In genomic region chr10:16987129-16987670, GRCh38 we compare ENCODE assay signal across 11 cellular contexts.
DNase-seq lines count a peak whose midpoint lies in the region; ATAC-seq and TF ChIP-seq lines count a peak whose summit lies in the region.
"Had no signal": no experiment of that assay in that cellular context is flagged by ENCODE, and none has a peak within 500 bp of the region (broad histone marks: within the 10 kb centered on the region; RNA-seq: fewer than 3 reads in every experiment).

No MANE protein-coding gene starts in this region.

- H3K36me3 ChIP-seq in gastroesophageal sphincter: no peaks in the 10 kb centered on the region
- H3K36me3 ChIP-seq in rectal smooth muscle tissue (ENCODE audit: control insufficient read depth, insufficient read depth, low read length): no peaks in the 10 kb centered on the region

- no peaks in the 10 kb centered on the region for H3K9me3 ChIP-seq in gastroesophageal sphincter

- H3K27me3 ChIP-seq in gastroesophageal sphincter (no peaks in the 10 kb centered on the region), rectal smooth muscle tissue (ENCODE audit: control insufficient read depth, insufficient read depth, low read length) (no peaks in the 10 kb centered on the region)

- ATAC-seq in gastroesophageal sphincter: peak; percentile 46
- no peak for ATAC-seq in GM18502 (IDR thresholded peaks at IDR 0.05; ENCODE audit: poor library complexity, unreplicated experiment)
- ATAC-seq: naive thymus-derived CD4-positive, alpha-beta T cell had no signal

- H3K4me1 ChIP-seq in gastroesophageal sphincter: peaks cover 0 to 11% (median 4%) of the 10 kb centered on the region in 3 donors
- no peaks in the 10 kb centered on the region for H3K4me1 ChIP-seq in rectal smooth muscle tissue (ENCODE audit: control insufficient read depth, insufficient read depth, low read length)

- TF ChIP-seq POLR2A in gastroesophageal sphincter (IDR thresholded peaks at IDR 0.05) (no peak), lower leg skin (IDR thresholded peaks at IDR 0.05) (no peak)

- H3K27ac ChIP-seq in gastroesophageal sphincter (peak overlapping the region; percentile 36 to 62 (median 50)), rectal smooth muscle tissue (ENCODE audit: low read depth, low read length) (peak overlapping the region; percentile 60)

- intact Hi-C loops in lower leg skin (cut with DNase I; ENCODE audit: low total_unique reads): no loop called here

- no peak overlapping the region for H3K4me3 ChIP-seq in gastroesophageal sphincter
- H3K4me3 ChIP-seq in rectal smooth muscle tissue (ENCODE audit: low read length): no peak overlapping the region
- no peak overlapping the region for H3K4me3 ChIP-seq in lower leg skin (ENCODE audit: low read depth, poor library complexity, severe bottlenecking)

- DNase-seq in ELR (ENCODE audit: low read depth) (peak; percentile 84), astrocyte of the hippocampus (ENCODE audit: low read depth, low spot score) (peak; percentile 90), NCI-H2081 treated with DMSO at 0.1 percent for 48 hours (lab: John Stamatoyannopoulos, UW) (no peak), cortex of kidney (lab: John Stamatoyannopoulos, UW) (no peak), lower leg skin (ENCODE audit: low spot score in 2 of 2) (no peak)
- DNase-seq: activated CD4-positive, alpha-beta T cell treated with anti-CD3 and anti-CD28 coated beads, Interleukin-2, amount 50 U/mL, for 4 hours; CD4-positive, CD25-positive, alpha-beta regulatory T cell; naive thymus-derived CD4-positive, alpha-beta T cell had no signal

- TF ChIP-seq CTCF in gastroesophageal sphincter (IDR thresholded peaks at IDR 0.05) (no peak), lower leg skin (IDR thresholded peaks at IDR 0.05) (no peak)

- 33 to 78% methylated on average over 3 to 4 of the region's 4 CpGs for WGBS in gastroesophageal sphincter (ENCODE audit: low coverage in 1 of 2), 2 donors
- 47 to 56% methylated on average over 4 of the region's 4 CpGs for WGBS in lower leg skin, 2 donors

- no peak overlapping the region for H3K9ac ChIP-seq in rectal smooth muscle tissue (ENCODE audit: low read length)

- TF ChIP-seq EP300 in gastroesophageal sphincter (IDR thresholded peaks at IDR 0.05): no peak

Comparison
In these comparisons a context has a peak if more than half of its experiments do, and no peak if none do; other contexts are left out.
1. DNase-seq: peak in ELR (single experiment) and astrocyte of the hippocampus (single experiment); none in NCI-H2081 treated with DMSO at 0.1 percent for 48 hours (single experiment), cortex of kidney (single experiment) and lower leg skin (0 of 2).